ENCODE assay signal across 1 cellular context in genomic region chr6:35166160-35166919, GRCh38.
TF ChIP-seq lines count a peak whose summit lies in the region.

No MANE protein-coding gene starts in this region.

TF ChIP-seq in HepG2, 621 proteins besides CTCF, POLR2A, EP300 and RAD21:
- TF ChIP-seq ZBTB10 (CRISPR knock-in tag; IDR thresholded peaks at IDR 0.05; ENCODE audit: borderline replicate concordance) = 0 out of 2 replicates have a peak, but pooled peaks have one; percentile 17
- peak; percentile 32; the same call in 1 of the 2 replicates for TF ChIP-seq SOX5 (CRISPR knock-in tag; IDR thresholded peaks at IDR 0.05; ENCODE audit: borderline replicate concordance)
- TF ChIP-seq BCL3 (CRISPR knock-in tag; IDR thresholded peaks at IDR 0.05) = peak; percentile 34; the same call in 1 of the 2 replicates
- peak; percentile 51; the same call in 1 of the 2 replicates for TF ChIP-seq BHLHE40 (IDR thresholded peaks at IDR 0.05; ENCODE audit: low read length)
- peak; percentile 17 for TF ChIP-seq TEAD3 (CRISPR knock-in tag; optimal IDR thresholded peaks at IDR 0.05; ENCODE audit: borderline replicate concordance)
- TF ChIP-seq ARID4A (CRISPR knock-in tag; IDR thresholded peaks at IDR 0.05; ENCODE audit: borderline replicate concordance) = no peak
- TF ChIP-seq ZNF800 (CRISPR knock-in tag; IDR thresholded peaks at IDR 0.05) = 0 out of 2 replicates have a peak, but pooled peaks have one; percentile 37
- TF ChIP-seq SOX6 (IDR thresholded peaks at IDR 0.05) = no peak
- TF ChIP-seq SOX6 (CRISPR knock-in tag; IDR thresholded peaks at IDR 0.05) = peak; percentile 45; the same call in 1 of the 2 replicates
- 0 out of 2 replicates have a peak, but pooled peaks have one; percentile 10 for TF ChIP-seq MEF2D (CRISPR knock-in tag; IDR thresholded peaks at IDR 0.05)
- no peak for TF ChIP-seq NR2F6 (IDR thresholded peaks at IDR 0.05)
- TF ChIP-seq NR2F6 (CRISPR knock-in tag; IDR thresholded peaks at IDR 0.05) = no peak
- 0 out of 2 replicates have a peak, but pooled peaks have one; percentile 52 for TF ChIP-seq ZFP36L1 (CRISPR knock-in tag; IDR thresholded peaks at IDR 0.05)
- TF ChIP-seq ZNF746 (CRISPR knock-in tag; IDR thresholded peaks at IDR 0.05) = peak; percentile 36; the same call in 1 of the 2 replicates
- TF ChIP-seq KAT7 (CRISPR knock-in tag; IDR thresholded peaks at IDR 0.05; ENCODE audit: borderline replicate concordance) = no peak
- 0 out of 2 replicates have a peak, but pooled peaks have one; percentile 9 for TF ChIP-seq ELF1 (CRISPR knock-in tag; IDR thresholded peaks at IDR 0.05)
- 0 out of 2 replicates have a peak, but pooled peaks have one; percentile 28 for TF ChIP-seq BCL6 (CRISPR knock-in tag; IDR thresholded peaks at IDR 0.05)
- TF ChIP-seq SOX13 (IDR thresholded peaks at IDR 0.05) = no peak
- peak in 1 of 2 experiments; percentile 35; a peak in 1 of 4 replicates for TF ChIP-seq SOX13 (CRISPR knock-in tag; conservative IDR thresholded peaks at IDR 0.05 in 1 of 2, IDR thresholded peaks at IDR 0.05 in 1 of 2)
- TF ChIP-seq ZNF678 (CRISPR knock-in tag; IDR thresholded peaks at IDR 0.05) = no peak
- peak; percentile 13; the same call in 1 of the 2 replicates for TF ChIP-seq ETV5 (CRISPR knock-in tag; IDR thresholded peaks at IDR 0.05; ENCODE audit: borderline replicate concordance)
- TF ChIP-seq SP5 (CRISPR knock-in tag; IDR thresholded peaks at IDR 0.05; ENCODE audit: borderline replicate concordance, low read depth) = 0 out of 2 replicates have a peak, but pooled peaks have one; percentile 7
- TF ChIP-seq ZNF441 (CRISPR knock-in tag; IDR thresholded peaks at IDR 0.05; ENCODE audit: borderline replicate concordance) = no peak
- TF ChIP-seq SKIL (CRISPR knock-in tag; IDR thresholded peaks at IDR 0.05; ENCODE audit: borderline replicate concordance) = 0 out of 2 replicates have a peak, but pooled peaks have one; percentile 47
- TF ChIP-seq FOXA1 (IDR thresholded peaks at IDR 0.05) = no peak
- peak; percentile 25; the same call in 1 of the 2 replicates for TF ChIP-seq FOXA1 (CRISPR knock-in tag; IDR thresholded peaks at IDR 0.05)
- 0 out of 2 replicates have a peak, but pooled peaks have one; percentile 27 for TF ChIP-seq ZNF142 (CRISPR knock-in tag; IDR thresholded peaks at IDR 0.05)
- TF ChIP-seq ZFP41 (CRISPR knock-in tag; IDR thresholded peaks at IDR 0.05; ENCODE audit: borderline replicate concordance) = no peak
